In the genomic region with DNA sequence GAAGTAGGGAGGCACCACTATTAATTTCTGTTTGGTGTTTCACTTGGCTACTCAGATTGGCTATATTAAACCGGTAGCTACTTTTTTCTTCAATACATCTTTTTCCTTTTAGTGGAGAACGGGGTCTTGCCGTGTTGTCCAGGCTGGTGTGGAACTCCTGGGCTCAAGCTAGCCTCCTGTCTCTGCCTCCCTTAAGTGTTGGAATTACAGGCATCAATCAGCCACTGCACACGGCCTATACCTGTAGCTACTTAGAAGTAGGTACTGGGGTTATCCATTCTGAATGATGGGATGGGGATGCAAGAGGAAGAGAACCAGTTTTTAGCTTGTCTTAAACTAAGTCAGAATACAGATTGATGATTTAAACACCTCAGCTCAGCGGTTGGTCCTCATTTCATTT, we compare ENCODE assay signal across 7 cellular contexts. TPM values are rescaled to one million over a fixed set of nuclear protein-coding genes. Genes with fewer than 3 reads are reported as not detected.
DNase-seq lines count a peak whose midpoint lies in the region; ATAC-seq and TF ChIP-seq lines count a peak whose summit lies in the region.

No MANE protein-coding gene starts in this region.

- peak overlapping the region; percentile 93 for H3K4me3 Mint-ChIP-seq in HFFc6
- H3K4me3 Mint-ChIP-seq in activated B cell treated with CpG ODN at 0.5 μM for 24 hours: peak overlapping the region; percentile 93
- H3K4me3 Mint-ChIP-seq in stimulated activated memory B cell treated with anti-CD40 and anti-IgM and Interleukin-4, amounts not matched to agents 10 μg/mL and 1 μg/mL and 100 μg/mL, for 72 hours: peak overlapping the region; percentile 99

- TF ChIP-seq CTCF in HFFc6 (IDR thresholded peaks at IDR 0.05): no peak
- no peak for TF ChIP-seq CTCF in activated B cell treated with CpG ODN at 0.5 μM for 24 hours (IDR thresholded peaks at IDR 0.05)

- POLR2A ChIA-PET in activated B cell treated with CpG ODN at 0.5 μM for 24 hours (lab: Charles Lee): interaction anchor here (0.7 to 4.3 kb wide), 13 partner anchors 8 to 85 kb away, joined by 3 to 37 read pairs (median 4); partner anchors contain the start of gene CXXC5

- H3K27ac Mint-ChIP-seq in HFFc6: peak overlapping the region; percentile 67
- peak overlapping the region; percentile 90 for H3K27ac Mint-ChIP-seq in activated B cell treated with CpG ODN at 0.5 μM for 24 hours
- peak overlapping the region; percentile 87 for H3K27ac Mint-ChIP-seq in stimulated activated memory B cell treated with anti-CD40 and anti-IgM and Interleukin-4, amounts not matched to agents 10 μg/mL and 1 μg/mL and 100 μg/mL, for 72 hours

- DNase-seq in HFFc6 (no peak), activated B cell treated with CpG ODN at 0.5 μM for 24 hours (no peak), SW480 (ENCODE audit: low spot score) (no peak), NCI-H2081 (lab: John Stamatoyannopoulos, UW) (no peak)

- H3K9me3 Mint-ChIP-seq in HFFc6: no peaks in the 10 kb centered on the region
- H3K9me3 Mint-ChIP-seq in activated B cell treated with CpG ODN at 0.5 μM for 24 hours: no peaks in the 10 kb centered on the region
- no peaks in the 10 kb centered on the region for H3K9me3 Mint-ChIP-seq in stimulated activated memory B cell treated with anti-CD40 and anti-IgM and Interleukin-4, amounts not matched to agents 10 μg/mL and 1 μg/mL and 100 μg/mL, for 72 hours

- H3K36me3 Mint-ChIP-seq in HFFc6 (ENCODE audit: low read depth) (peaks cover 27% of the 10 kb centered on the region), activated B cell treated with CpG ODN at 0.5 μM for 24 hours (ENCODE audit: low read depth) (peaks cover 40% of the 10 kb centered on the region)
- H3K36me3 Mint-ChIP-seq in stimulated activated memory B cell treated with anti-CD40 and anti-IgM and Interleukin-4, amounts not matched to agents 10 μg/mL and 1 μg/mL and 100 μg/mL, for 72 hours: peaks cover 12% of the 10 kb centered on the region

- ATAC-seq in activated B cell treated with CpG ODN at 0.5 μM for 24 hours (ENCODE audit: low read depth) (no peak), GM18873 (IDR thresholded peaks at IDR 0.05; ENCODE audit: low FRiP score, unreplicated experiment) (no peak)
- no peak for ATAC-seq in stimulated activated memory B cell treated with anti-CD40 and anti-IgM and Interleukin-4, amounts not matched to agents 10 μg/mL and 1 μg/mL and 100 μg/mL, for 72 hours

- H3K4me3 ChIP-seq in iPS-11a (ENCODE audit: low read depth, low read length): peak overlapping the region; percentile 83

- CTCF ChIA-PET in activated B cell treated with CpG ODN at 0.5 μM for 24 hours (lab: Charles Lee): interaction anchor here (0.7 to 1.9 kb wide), 5 partner anchors 12 to 73 kb away, joined by 3 to 9 read pairs (median 4); no protein-coding TSS in a partner anchor

- H3K27me3 Mint-ChIP-seq in HFFc6 (ENCODE audit: insufficient read depth): no peaks in the 10 kb centered on the region; the same call in 1 of the 2 replicates
- H3K27me3 Mint-ChIP-seq in activated B cell treated with CpG ODN at 0.5 μM for 24 hours: no peaks in the 10 kb centered on the region
- H3K27me3 Mint-ChIP-seq in stimulated activated memory B cell treated with anti-CD40 and anti-IgM and Interleukin-4, amounts not matched to agents 10 μg/mL and 1 μg/mL and 100 μg/mL, for 72 hours: no peaks in the 10 kb centered on the region

- intact Hi-C loops in activated B cell treated with CpG ODN at 0.5 μM for 24 hours (cut with micrococcal nuclease): loop anchor here (5.0 kb wide), 3 partner anchors 109 to 291 kb away; no protein-coding TSS in a partner anchor

- peaks cover 33% of the 10 kb centered on the region for H3K4me1 Mint-ChIP-seq in HFFc6 (ENCODE audit: low read depth)
- H3K4me1 Mint-ChIP-seq in activated B cell treated with CpG ODN at 0.5 μM for 24 hours: peaks cover 59% of the 10 kb centered on the region
- peaks cover 60% of the 10 kb centered on the region for H3K4me1 Mint-ChIP-seq in stimulated activated memory B cell treated with anti-CD40 and anti-IgM and Interleukin-4, amounts not matched to agents 10 μg/mL and 1 μg/mL and 100 μg/mL, for 72 hours

RNA-seq across cellular contexts. Expression of gene UBE2D2, which starts 1.7 kb away (rescaled TPM):
- total RNA-seq in HFFc6 (2021; fragmentation: NEBNext Ultra II Directional; extraction: Animal tissue kit (Norgen Biotek cat#: 25700)): 100 to 1,000 TPM; 113 to 144 (median 123) TPM
- total RNA-seq in activated B cell treated with CpG ODN at 0.5 μM for 24 hours: 152 and 172 TPM in 2 replicates
